ENCODE assay signal across 11 cellular contexts in the genomic region with DNA sequence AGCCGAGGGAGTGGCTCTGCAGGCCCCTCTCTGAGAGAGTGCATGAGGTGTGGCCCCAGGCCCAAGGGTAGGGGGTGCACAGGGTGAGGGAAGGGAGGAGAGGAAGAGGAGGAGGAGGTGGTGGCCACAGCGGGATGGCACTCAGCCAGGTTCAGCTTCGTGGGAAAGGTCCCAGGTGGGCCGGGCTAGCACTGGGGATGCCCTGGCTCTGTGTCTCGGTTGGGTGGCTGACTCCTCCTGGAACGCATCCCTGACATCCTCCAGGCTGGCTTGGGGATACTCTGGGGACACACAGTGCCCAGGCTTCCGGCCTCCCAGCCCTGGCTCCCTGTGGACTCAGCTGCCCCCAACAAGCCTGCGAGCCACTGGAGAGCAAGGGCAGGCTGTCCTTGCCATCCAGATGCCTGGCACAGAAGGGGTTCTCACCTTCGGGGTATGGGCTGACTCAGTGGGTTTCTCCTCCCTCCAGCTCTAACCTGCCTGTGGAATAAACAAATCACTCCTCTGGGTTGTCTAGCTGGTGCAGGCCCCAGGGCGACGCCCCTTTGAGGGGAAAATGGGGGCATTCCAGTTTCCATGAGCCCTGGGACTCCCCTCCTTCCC. TPM values are rescaled to one million over a fixed set of nuclear protein-coding genes. Genes with fewer than 3 reads are reported as not detected.
DNase-seq lines count a peak whose midpoint lies in the region; ATAC-seq and TF ChIP-seq lines count a peak whose summit lies in the region.
"Had no signal": no experiment of that assay in that cellular context is flagged by ENCODE, and none has a peak within 500 bp of the region (broad histone marks: within the 10 kb centered on the region; RNA-seq: fewer than 3 reads in every experiment).

No MANE protein-coding gene starts in this region.

- peaks cover 34% of the 10 kb centered on the region for H3K4me1 Mint-ChIP-seq in Caco-2 (ENCODE audit: low read depth, unreplicated experiment)
- peaks cover 5% of the 10 kb centered on the region for H3K4me1 Mint-ChIP-seq in chondrocyte (ENCODE audit: low read depth)

- H3K36me3 Mint-ChIP-seq in Caco-2 (ENCODE audit: insufficient read depth, unreplicated experiment) (no peaks in the 10 kb centered on the region), chondrocyte (ENCODE audit: low read depth) (no peaks in the 10 kb centered on the region)

- H3K27me3 ChIP-seq in Caco-2 (replicated peaks; ENCODE audit: control insufficient read depth, insufficient read depth, low read length) (no peaks in the 10 kb centered on the region), PC-9 (ENCODE audit: insufficient read depth, low read depth) (0 out of 2 replicates have a peak, but pooled peaks cover 5% of the 10 kb centered on the region)

- H3K9me2 ChIP-seq in PC-9 (ENCODE audit: insufficient read depth) = no peaks in the 10 kb centered on the region

- peaks cover 30% of the 10 kb centered on the region for H3K4me1 ChIP-seq in Caco-2
- H3K4me1 ChIP-seq in PC-9 (replicated peaks; ENCODE audit: insufficient read depth) = 0 out of 2 replicates have a peak, but pooled peaks cover 5% of the 10 kb centered on the region
- H3K4me1 ChIP-seq: esophagus squamous epithelium had no signal

- no peak overlapping the region for H3K27ac ChIP-seq in PC-9

- H3K9me3 Mint-ChIP-seq in Caco-2 (ENCODE audit: unreplicated experiment) = no peaks in the 10 kb centered on the region
- no peaks in the 10 kb centered on the region for H3K9me3 Mint-ChIP-seq in chondrocyte (ENCODE audit: low read depth)

- H3K36me3 ChIP-seq in Caco-2 (ENCODE audit: control insufficient read depth, insufficient read depth, low read length) = no peaks in the 10 kb centered on the region
- H3K36me3 ChIP-seq in PC-9 (ENCODE audit: low read depth) = no peaks in the 10 kb centered on the region
- H3K36me3 ChIP-seq: esophagus squamous epithelium had no signal

- no peak for DNase-seq in Caco-2
- DNase-seq in activated CD4-positive, alpha-beta T cell treated with anti-CD3 and anti-CD28 coated beads for 1 hour = peak; percentile 52
- peak; percentile 75 for DNase-seq in chondrocyte (ENCODE audit: low spot score)
- DNase-seq in stimulated activated CD4-positive, alpha-beta T cell treated with anti-CD3 and anti-CD28 coated beads, Interleukin-15, amount 100 ng/mL, for 24 hours = peak; percentile 67
- DNase-seq in PC-9 = no peak
- DNase-seq in C1 segment of cervical spinal cord (lab: John Stamatoyannopoulos, UW) = no peak
- DNase-seq in cortex of kidney (lab: John Stamatoyannopoulos, UW) = no peak
- DNase-seq: esophagus squamous epithelium, NCI-H1930 had no signal

- POLR2A ChIA-PET in Caco-2 (lab: Charles Lee) (no interaction called here), PC-9 (lab: Charles Lee; ENCODE audit: unreplicated experiment) (no interaction called here)

- no peak overlapping the region for H3K4me3 ChIP-seq in Caco-2 (ENCODE audit: low read depth, low read length)
- H3K4me3 ChIP-seq in PC-9 = no peak overlapping the region

- no peak for ATAC-seq in GM21576 (IDR thresholded peaks at IDR 0.05; ENCODE audit: unreplicated experiment)

- H3F3A ChIP-seq in PC-9 (ENCODE audit: insufficient read depth, low read depth) = no peaks in the 10 kb centered on the region

- H3K4me2 ChIP-seq in PC-9 = no peak overlapping the region

- no peaks in the 10 kb centered on the region for H3K27me3 Mint-ChIP-seq in Caco-2 (ENCODE audit: insufficient read depth, unreplicated experiment)
- H3K27me3 Mint-ChIP-seq in chondrocyte (ENCODE audit: low read depth) = peaks cover 12% of the 10 kb centered on the region

- no peaks in the 10 kb centered on the region for H4K20me1 ChIP-seq in PC-9 (ENCODE audit: insufficient read depth)

- CTCF ChIA-PET in Caco-2 (lab: Charles Lee) = interaction anchor here (2.1 kb wide), 1 partner anchor 13 kb away, joined by 5 read pairs; no protein-coding TSS in a partner anchor
- CTCF ChIA-PET in PC-9 (lab: Charles Lee) = no interaction called here

- H3K4me3 Mint-ChIP-seq in Caco-2 (ENCODE audit: unreplicated experiment) (no peak overlapping the region), chondrocyte (ENCODE audit: unreplicated experiment) (no peak overlapping the region)

- H3K79me2 ChIP-seq in PC-9 (ENCODE audit: low read depth) = no peaks in the 10 kb centered on the region

- H2AFZ ChIP-seq in PC-9 = no peak overlapping the region

- TF ChIP-seq CTCF in Caco-2 (IDR thresholded peaks at IDR 0.05; ENCODE audit: insufficient read depth in 1 of 2, low read depth in 1 of 2, low read length in 1 of 2, severe bottlenecking in 1 of 2, unreplicated experiment in 1 of 2) = no peak
- TF ChIP-seq CTCF in chondrocyte (IDR thresholded peaks at IDR 0.05) = no peak
- no peak for TF ChIP-seq CTCF in PC-9 (conservative IDR thresholded peaks at IDR 0.05)

- H3K27ac Mint-ChIP-seq in Caco-2 (ENCODE audit: unreplicated experiment) = peak overlapping the region; percentile 48
- no peak overlapping the region for H3K27ac Mint-ChIP-seq in chondrocyte (ENCODE audit: unreplicated experiment)

- no TSS peak for BruUV-seq in Caco-2 (replicated peaks; lab: Mats Ljungman, UMichigan)
- no TSS peak for BruUV-seq in PC-9 (replicated peaks; lab: Mats Ljungman, UMichigan)

- H3K9me3 ChIP-seq in Caco-2 (no peaks in the 10 kb centered on the region), PC-9 (ENCODE audit: insufficient read depth, low read depth) (no peaks in the 10 kb centered on the region)
- H3K9me3 ChIP-seq: esophagus squamous epithelium had no signal

- intact Hi-C loops in Caco-2 (cut with micrococcal nuclease; ENCODE audit: unreplicated experiment) (no loop called here), PC-9 (cut with micrococcal nuclease; ENCODE audit: unreplicated experiment) (loop anchor here (5.0 to 10.0 kb wide), 2 partner anchors 40 to 892 kb away; a partner anchor contains a TSS)

RNA-seq across cellular contexts. Expression of a gene that starts 0.6 kb away (rescaled TPM):
- total RNA-seq in Caco-2 (2022) = 0.82 and 0.86 TPM in 2 replicates
- 0.37 to 0.41 TPM in 2 of 3 replicates, not detected in the other for total RNA-seq in chondrocyte
- not detected in 2 replicates for total RNA-seq in PC-9 (2021)
- total RNA-seq: pulmonary artery endothelial cell had no signal

RNA-seq across cellular contexts. Expression of a gene that starts 43.3 kb away (rescaled TPM):
- total RNA-seq in Caco-2 (2022) = 9.4 and 10.2 TPM in 2 replicates
- 8.8 to 11.6 TPM (median 10.0 TPM) in 3 replicates for total RNA-seq in chondrocyte
- total RNA-seq in PC-9 (2021) = 11.2 and 14.0 TPM in 2 replicates

RNA-seq across cellular contexts. Expression of a gene that starts 49.0 kb away (rescaled TPM):
- 41.1 and 42.3 TPM in 2 replicates for total RNA-seq in Caco-2 (2022)
- 51.0 to 66.0 TPM (median 51.8 TPM) in 3 replicates for total RNA-seq in chondrocyte
- 49.9 and 83.5 TPM in 2 replicates for total RNA-seq in PC-9 (2021)

Comparison
In these comparisons a context has a peak if more than half of its experiments do, and no peak if none do; other contexts are left out.
1. DNase-seq: peak in activated CD4-positive, alpha-beta T cell treated with anti-CD3 and anti-CD28 coated beads for 1 hour (single experiment), chondrocyte (single experiment) and stimulated activated CD4-positive, alpha-beta T cell treated with anti-CD3 and anti-CD28 coated beads, Interleukin-15, amount 100 ng/mL, for 24 hours (single experiment); none in Caco-2 (0 of 2), PC-9 (0 of 2), C1 segment of cervical spinal cord (0 of 14) and cortex of kidney (single experiment).